12 cellular contexts compared by ENCODE assay signal in the genomic region with DNA sequence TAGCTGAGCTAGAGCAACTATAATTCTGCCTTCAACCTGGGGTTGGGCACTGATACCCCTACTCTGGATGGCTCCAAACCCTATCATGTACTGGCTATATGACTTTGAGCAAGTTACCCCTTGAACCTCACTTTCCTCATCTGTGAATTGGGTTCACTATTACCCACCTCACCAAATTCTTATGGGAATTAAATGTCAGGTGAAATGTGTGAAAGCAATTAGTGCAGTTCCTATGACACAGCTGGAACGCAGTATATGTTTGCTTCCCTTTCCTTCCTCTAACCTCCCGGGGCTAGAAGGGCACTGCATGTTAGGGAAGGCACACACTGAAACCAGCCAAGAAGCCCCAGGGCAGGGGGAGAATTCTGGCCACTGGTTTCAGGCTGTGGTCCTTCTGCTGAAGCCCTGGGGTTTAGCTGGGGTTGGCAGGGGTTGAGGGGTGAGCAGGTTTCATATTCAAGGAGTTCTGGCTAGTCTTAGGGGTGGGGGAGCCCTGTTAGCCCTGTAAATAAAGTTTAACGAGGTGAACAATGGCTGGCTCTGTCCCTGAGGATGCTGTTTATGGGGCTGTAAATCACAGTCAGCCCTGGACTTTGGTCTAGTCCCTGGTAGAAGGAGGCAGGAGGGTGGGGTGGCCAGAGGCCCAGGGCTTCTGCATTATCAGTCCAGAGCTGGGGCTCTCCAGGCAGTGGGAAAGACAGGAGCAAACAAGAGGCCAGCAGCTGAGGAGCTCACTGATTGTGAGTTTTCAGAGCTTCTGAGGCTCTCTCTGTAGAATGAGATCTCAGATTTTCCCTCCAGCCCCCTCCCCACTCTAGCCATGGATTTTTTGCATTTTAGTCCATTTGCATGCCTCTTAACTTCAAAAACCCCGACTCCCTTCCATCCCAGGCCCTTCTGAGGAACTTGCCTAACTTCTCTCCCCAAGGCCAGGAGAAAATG. TPM values are rescaled to one million over a fixed set of nuclear protein-coding genes. Genes with fewer than 3 reads are reported as not detected.
DNase-seq lines count a peak whose midpoint lies in the region; ATAC-seq, FAIRE-seq and TF ChIP-seq lines count a peak whose summit lies in the region.
"Had no signal": no experiment of that assay in that cellular context is flagged by ENCODE, and none has a peak within 500 bp of the region (broad histone marks: within the 10 kb centered on the region; RNA-seq: fewer than 3 reads in every experiment).

No MANE protein-coding gene starts in this region.

- POLR2A ChIA-PET in A673 (lab: Charles Lee; ENCODE audit: low non-redundant PET): no interaction called here

- no peak for FAIRE-seq in GM12892 (lab: Jason Lieb, UNC)

- H3K36me3 ChIP-seq in A673 (ENCODE audit: insufficient read depth, low read length, poor library complexity, severe bottlenecking) (peaks cover 72% of the 10 kb centered on the region), rectal smooth muscle tissue (ENCODE audit: control insufficient read depth, insufficient read depth, low read length) (peaks cover 26% of the 10 kb centered on the region)

- peak overlapping the region; percentile 37 for H3K27ac ChIP-seq in A673 (ENCODE audit: low read depth, low read length, poor library complexity, severe bottlenecking)
- H3K27ac ChIP-seq in rectal smooth muscle tissue (ENCODE audit: low read depth, low read length): peak overlapping the region; percentile 94

- BruUV-seq in A673 (replicated peaks; lab: Mats Ljungman, UMichigan): no TSS peak

- TF ChIP-seq CTCF in A673 (conservative IDR thresholded peaks at IDR 0.05; ENCODE audit: low read depth, low read length): no peak

- peak overlapping the region; percentile 5 for H3K9ac ChIP-seq in rectal smooth muscle tissue (ENCODE audit: low read length)

- no peak for ATAC-seq in HG02678 (IDR thresholded peaks at IDR 0.05; ENCODE audit: unreplicated experiment)
- ATAC-seq: sciatic nerve had no signal

- TF ChIP-seq POLR2A in GM12892 (IDR thresholded peaks at IDR 0.05; ENCODE audit: low read depth, low read length): no peak

- no peak overlapping the region for H3K4me3 ChIP-seq in A673 (ENCODE audit: low read depth, low read length, poor library complexity, severe bottlenecking)
- peak overlapping the region; percentile 40 for H3K4me3 ChIP-seq in rectal smooth muscle tissue (ENCODE audit: low read length)

- CTCF ChIA-PET in A673 (lab: Charles Lee): interaction anchor here (0.7 kb wide), 1 partner anchor 184 kb away, joined by 7 read pairs; no protein-coding TSS in a partner anchor

- H3K9me3 ChIP-seq in A673 (ENCODE audit: low read depth, low read length, poor library complexity, severe bottlenecking): no peaks in the 10 kb centered on the region

- no peak for DNase-seq in A673 (ENCODE audit: low spot score)
- peak; percentile 16 for DNase-seq in NCI-H526 treated with DMSO at 0.1 percent for 48 hours (lab: John Stamatoyannopoulos, UW)
- peak; percentile 89 for DNase-seq in islet precursor cell
- DNase-seq in GM12892 (ENCODE audit: insufficient read length): no peak
- DNase-seq in DMS 273 treated with DMSO at 0.1 percent for 48 hours (lab: John Stamatoyannopoulos, UW): no peak
- DNase-seq in activated CD4-positive, alpha-beta T cell treated with anti-CD3 and anti-CD28 coated beads, Interleukin-2, amount 50 U/mL, for 48 hours: no peak
- DNase-seq: activated CD4-positive, alpha-beta T cell treated with anti-CD3 and anti-CD28 coated beads for 1 hour; midbrain had no signal

- H3K4me1 ChIP-seq in A673 (ENCODE audit: insufficient read depth, low read length, poor library complexity, severe bottlenecking) (peaks cover 28% of the 10 kb centered on the region), rectal smooth muscle tissue (ENCODE audit: control insufficient read depth, insufficient read depth, low read length) (peaks cover 66% of the 10 kb centered on the region)

- H3K27me3 ChIP-seq in A673 (replicated peaks; ENCODE audit: insufficient read depth, low read depth, low read length, poor library complexity) (no peaks in the 10 kb centered on the region), rectal smooth muscle tissue (ENCODE audit: control insufficient read depth, insufficient read depth, low read length) (peaks cover 2% of the 10 kb centered on the region)

- intact Hi-C loops in A673 (cut with micrococcal nuclease; ENCODE audit: unreplicated experiment): no loop called here

RNA-seq across cellular contexts. Expression of gene PKDCC, which starts 8.0 kb away (rescaled TPM):
- total RNA-seq in A673 (2021): 77.5 and 82.2 TPM in 2 replicates
- polyA plus RNA-seq in GM12892 (2012; ENCODE audit: missing spikeins): 1.8 TPM
- total RNA-seq: activated T-helper 1 cell treated with anti-CD3 and anti-CD28 coated beads, Interleukin-12 subunit alpha, Interleukin-12 subunit beta, Interleukin-2, Interleukin-4 antibody, amounts not matched to agents 30 ng/mL and 10 ng/mL and 1 ng/mL, durations not matched to agents 14 hours and 24 hours and 36 hours had no signal

Comparison
In these comparisons a context has a peak if more than half of its experiments do, and no peak if none do; other contexts are left out.
1. DNase-seq: peak in NCI-H526 treated with DMSO at 0.1 percent for 48 hours (single experiment) and islet precursor cell (single experiment); none in A673 (single experiment), GM12892 (single experiment), DMS 273 treated with DMSO at 0.1 percent for 48 hours (single experiment) and activated CD4-positive, alpha-beta T cell treated with anti-CD3 and anti-CD28 coated beads, Interleukin-2, amount 50 U/mL, for 48 hours (0 of 2).